Comparison of ENCODE assay signal across 8 cellular contexts in genomic region chr10:122374246-122374858, GRCh38. TPM values are rescaled to one million over a fixed set of nuclear protein-coding genes. Genes with fewer than 3 reads are reported as not detected.
DNase-seq lines count a peak whose midpoint lies in the region; ATAC-seq and TF ChIP-seq lines count a peak whose summit lies in the region.

Gene PLEKHA1, plus strand, starts transcription at chr10:122374708. Its CDS starts 18,493 bp downstream, at chr10:122393201.

- H3K36me3 ChIP-seq in ES-I3 (ENCODE audit: insufficient read depth, low read length): no peaks in the 10 kb centered on the region

- POLR2A ChIA-PET in HEK293T (lab: Yijun Ruan, JAX): interaction anchor here (0.6 to 0.9 kb wide), 4 partner anchors 30 to 99 kb away, joined by 3 read pairs; no protein-coding TSS in a partner anchor
- POLR2A ChIA-PET in activated naive CD8-positive, alpha-beta T cell treated with anti-CD3 and anti-CD28 coated beads, Interleukin-2, amount 10 ng/mL, durations not matched to agents 7 days and 5 days (lab: Charles Lee): interaction anchor here (0.6 to 2.5 kb wide), 9 partner anchors 13 to 634 kb away, joined by 3 to 14 read pairs (median 3); partner anchors contain the start of genes C10orf88 and IKZF5

- no peaks in the 10 kb centered on the region for H3K4me1 ChIP-seq in ES-I3 (ENCODE audit: insufficient read depth, low read length)

- peak; percentile 93 for ATAC-seq in activated naive CD8-positive, alpha-beta T cell treated with anti-CD3 and anti-CD28 coated beads, Interleukin-2, amount 10 ng/mL, durations not matched to agents 7 days and 5 days (ENCODE audit: low read depth)

- H3K4me3 Mint-ChIP-seq in activated naive CD8-positive, alpha-beta T cell treated with anti-CD3 and anti-CD28 coated beads, Interleukin-2, amount 10 ng/mL, durations not matched to agents 7 days and 5 days: peak within 1 kb of the TSS; percentile 93
- H3K4me3 Mint-ChIP-seq in glutamatergic neuron (ENCODE audit: unreplicated experiment): peak within 1 kb of the TSS; percentile 95

- H3K9ac ChIP-seq in ES-I3 (ENCODE audit: low read depth, low read length): peak within 1 kb of the TSS; percentile 81

- H3K36me3 Mint-ChIP-seq in activated naive CD8-positive, alpha-beta T cell treated with anti-CD3 and anti-CD28 coated beads, Interleukin-2, amount 10 ng/mL, durations not matched to agents 7 days and 5 days: peaks cover 1% of the 10 kb centered on the region
- H3K36me3 Mint-ChIP-seq in glutamatergic neuron (ENCODE audit: unreplicated experiment): no peaks in the 10 kb centered on the region

- H3K4me1 Mint-ChIP-seq in activated naive CD8-positive, alpha-beta T cell treated with anti-CD3 and anti-CD28 coated beads, Interleukin-2, amount 10 ng/mL, durations not matched to agents 7 days and 5 days: peaks cover 23% of the 10 kb centered on the region
- peaks cover 8% of the 10 kb centered on the region for H3K4me1 Mint-ChIP-seq in glutamatergic neuron (ENCODE audit: low read depth, unreplicated experiment)

- H3K27ac Mint-ChIP-seq in activated naive CD8-positive, alpha-beta T cell treated with anti-CD3 and anti-CD28 coated beads, Interleukin-2, amount 10 ng/mL, durations not matched to agents 7 days and 5 days: peak within 1 kb of the TSS; percentile 93
- peak within 1 kb of the TSS; percentile 83 for H3K27ac Mint-ChIP-seq in glutamatergic neuron (ENCODE audit: unreplicated experiment)

- peaks cover under 1% of the 10 kb centered on the region for H3K9me3 Mint-ChIP-seq in activated naive CD8-positive, alpha-beta T cell treated with anti-CD3 and anti-CD28 coated beads, Interleukin-2, amount 10 ng/mL, durations not matched to agents 7 days and 5 days
- peaks cover 7% of the 10 kb centered on the region for H3K9me3 Mint-ChIP-seq in glutamatergic neuron (ENCODE audit: unreplicated experiment)

- H3K9me3 ChIP-seq in ES-I3 (ENCODE audit: control insufficient read depth, insufficient read depth, low read length): no peaks in the 10 kb centered on the region

- TF ChIP-seq CTCF in glutamatergic neuron (IDR thresholded peaks at IDR 0.05; ENCODE audit: partially characterized antibody, unreplicated experiment): no peak

- H3K27me3 Mint-ChIP-seq in activated naive CD8-positive, alpha-beta T cell treated with anti-CD3 and anti-CD28 coated beads, Interleukin-2, amount 10 ng/mL, durations not matched to agents 7 days and 5 days: peaks cover 29% of the 10 kb centered on the region
- peaks cover 4% of the 10 kb centered on the region for H3K27me3 Mint-ChIP-seq in glutamatergic neuron (ENCODE audit: unreplicated experiment)

- CTCF ChIA-PET in HEK293T (lab: Yijun Ruan, JAX): interaction anchor here (0.7 kb wide), 1 partner anchor 31 kb away, joined by 3 read pairs; no protein-coding TSS in a partner anchor

- DNase-seq in HEK293T (ENCODE audit: extremely low spot score): peak; percentile 98
- peak; percentile 87 for DNase-seq in MV-4-11 (lab: John Stamatoyannopoulos, UW)
- DNase-seq in SKM-1 treated with dmso at 0.1 percent for 144 hours (lab: John Stamatoyannopoulos, UW; ENCODE audit: unreplicated experiment): peak; percentile 84
- peak; percentile 94 for DNase-seq in activated naive CD8-positive, alpha-beta T cell treated with anti-CD3 and anti-CD28 coated beads, Interleukin-2, amount 10 ng/mL, durations not matched to agents 7 days and 5 days
- peak; percentile 97 for DNase-seq in glutamatergic neuron
- DNase-seq in occipital lobe (lab: John Stamatoyannopoulos, UW): peak; percentile 95
- DNase-seq in superior temporal gyrus (ENCODE audit: extremely low spot score): peak; percentile 96

TF ChIP-seq in HEK293T, 16 proteins besides CTCF, POLR2A, EP300 and RAD21:
- no peak for TF ChIP-seq SUZ12 (IDR thresholded peaks at IDR 0.05)
- no peak for TF ChIP-seq CTBP1 (IDR thresholded peaks at IDR 0.05; ENCODE audit: borderline replicate concordance)
- no peak for TF ChIP-seq ELF4 (IDR thresholded peaks at IDR 0.05)
- TF ChIP-seq LEF1 (IDR thresholded peaks at IDR 0.05; ENCODE audit: borderline replicate concordance): no peak
- TF ChIP-seq FOXM1 (IDR thresholded peaks at IDR 0.05; ENCODE audit: borderline replicate concordance): no peak
- no peak for TF ChIP-seq NFRKB (IDR thresholded peaks at IDR 0.05)
- TF ChIP-seq BHLHE40 (IDR thresholded peaks at IDR 0.05; ENCODE audit: borderline replicate concordance): no peak
- no peak for TF ChIP-seq ZNF384 (IDR thresholded peaks at IDR 0.05)
- no peak for TF ChIP-seq FOXK2 (IDR thresholded peaks at IDR 0.05)
- TF ChIP-seq ARNT (IDR thresholded peaks at IDR 0.05): no peak

RNA-seq across cellular contexts. Expression of gene PLEKHA1, which starts in this region (rescaled TPM):
- total RNA-seq in activated naive CD8-positive, alpha-beta T cell treated with anti-CD3 and anti-CD28 coated beads, Interleukin-2, amount 10 ng/mL, durations not matched to agents 7 days and 5 days: 10 to 100 TPM; 26.6 to 29.2 TPM
- total RNA-seq in glutamatergic neuron (ENCODE audit: unreplicated experiment): 31.4 TPM
- total RNA-seq in occipital lobe: 40.6 TPM

Comparison
In these comparisons a context has a peak if more than half of its experiments do, and no peak if none do; other contexts are left out.
1. Peak in every context shown above with its lines: DNase-seq and ATAC-seq.